21 cellular contexts compared by ENCODE assay signal in genomic region chr18:10166164-10166807, GRCh38.
"Had no signal": no experiment of that assay in that cellular context is flagged by ENCODE, and none has a peak within 500 bp of the region (broad histone marks: within the 10 kb centered on the region; RNA-seq: fewer than 3 reads in every experiment).

No MANE protein-coding gene starts in this region.

- H3K9ac ChIP-seq: SK-N-SH had no signal

- H3K9me2 ChIP-seq: SK-N-SH had no signal

- H3K27ac ChIP-seq: RWPE1 had no signal

- ATAC-seq: Panc1, PC-3 had no signal

- H3K4me2 ChIP-seq: SK-N-SH had no signal

- H3K9me3 ChIP-seq: SK-N-SH had no signal

- DNase-seq: KBM-7, MV-4-11, NCI-H1092, NCI-H1105 treated with DMSO at 0.1 percent for 48 hours, NCI-H1417 treated with DMSO at 0.1 percent for 48 hours, NCI-H146, NCI-H187, NCI-H2029, NCI-H2081 treated with DMSO at 0.1 percent for 48 hours, NCI-H2171, NCI-H226, NCI-H446, NCI-H510A, NCI-H524 treated with DMSO at 0.1 percent for 48 hours, NCI-H774, PC-3, SHP77, SK-N-SH, SW 1271 had no signal
